ENCODE assay signal across 8 cellular contexts in the genomic region with DNA sequence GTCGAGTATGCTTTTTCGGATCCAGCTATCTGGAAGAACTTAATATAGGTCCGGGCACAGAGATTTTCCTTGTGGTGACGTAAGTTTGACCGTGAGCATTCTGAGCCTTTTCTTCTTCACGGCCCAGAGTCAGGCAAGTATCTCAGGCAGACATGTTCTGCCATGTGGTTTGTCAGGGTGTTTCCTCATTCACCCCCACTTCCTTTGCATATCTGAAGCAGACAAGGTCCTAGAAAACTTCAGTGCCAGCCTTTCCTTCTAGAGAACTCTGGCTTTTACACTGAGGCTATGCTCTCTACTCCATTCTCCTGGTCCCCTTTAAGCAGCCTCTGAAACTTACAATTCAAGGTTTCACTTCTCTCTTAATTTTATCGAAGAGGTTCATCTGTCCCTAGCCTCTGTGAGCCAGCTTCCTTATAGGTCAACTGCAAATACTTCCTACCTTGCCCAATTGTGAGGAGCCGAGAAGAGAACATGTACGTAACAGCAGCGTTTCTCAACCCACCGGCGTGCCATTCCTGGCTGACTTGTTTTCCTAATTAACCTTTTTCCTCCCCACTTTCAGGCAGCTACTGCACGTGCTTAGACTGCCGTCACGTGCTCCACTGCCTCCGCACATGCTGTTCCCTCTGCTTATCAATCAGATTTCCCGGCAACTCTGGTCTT. TPM values are rescaled to one million over a fixed set of nuclear protein-coding genes. Genes with fewer than 3 reads are reported as not detected.
DNase-seq lines count a peak whose midpoint lies in the region; ATAC-seq and TF ChIP-seq lines count a peak whose summit lies in the region.

No MANE protein-coding gene starts in this region.

- TF ChIP-seq POLR2A in sigmoid colon (IDR thresholded peaks at IDR 0.05) = no peak

- H3K27me3 Mint-ChIP-seq in activated naive CD4-positive, alpha-beta T cell treated with anti-CD3 and anti-CD28 coated beads, Interleukin-2, amount 10 ng/mL, durations not matched to agents 7 days and 5 days = no peaks in the 10 kb centered on the region
- H3K27me3 Mint-ChIP-seq in endothelial cell (ENCODE audit: unreplicated experiment) = no peaks in the 10 kb centered on the region

- H3K4me1 ChIP-seq in thymus (ENCODE audit: control insufficient read depth, insufficient read depth, low read length) = no peaks in the 10 kb centered on the region
- no peaks in the 10 kb centered on the region for H3K4me1 ChIP-seq in sigmoid colon

- CTCF ChIA-PET in activated naive CD4-positive, alpha-beta T cell treated with anti-CD3 and anti-CD28 coated beads, Interleukin-2, amount 10 ng/mL, durations not matched to agents 7 days and 5 days (lab: Charles Lee) = interaction anchor here (0.7 to 0.8 kb wide), 2 partner anchors 41 to 50 kb away, joined by 3 read pairs; no protein-coding TSS in a partner anchor

- peak; percentile 45 for DNase-seq in activated naive CD4-positive, alpha-beta T cell treated with anti-CD3 and anti-CD28 coated beads, Interleukin-2, amount 10 ng/mL, durations not matched to agents 7 days and 5 days
- DNase-seq in activated naive CD4-positive, alpha-beta T cell treated with Interleukin-2 at 50 U/mL for 16 hours = no peak
- peak; percentile 7 for DNase-seq in UCSD-AML1 (lab: John Stamatoyannopoulos, UW; ENCODE audit: unreplicated experiment)
- DNase-seq in nucleus accumbens (lab: John Stamatoyannopoulos, UW) = no peak
- DNase-seq in sigmoid colon = no peak
- DNase-seq in endothelial cell (ENCODE audit: low spot score) = no peak

- peak overlapping the region; percentile 67 for H3K4me3 Mint-ChIP-seq in activated naive CD4-positive, alpha-beta T cell treated with anti-CD3 and anti-CD28 coated beads, Interleukin-2, amount 10 ng/mL, durations not matched to agents 7 days and 5 days
- no peak overlapping the region for H3K4me3 Mint-ChIP-seq in endothelial cell (ENCODE audit: unreplicated experiment)

- H3K9me3 ChIP-seq in thymus (ENCODE audit: control insufficient read depth) (no peaks in the 10 kb centered on the region), sigmoid colon (no peaks in the 10 kb centered on the region)

- 66% methylated on average over 17 of the region's 17 CpGs for WGBS in thymus
- 70 to 93% methylated on average over 17 of the region's 17 CpGs for WGBS in sigmoid colon, 2 donors

- H3K27ac ChIP-seq in thymus (ENCODE audit: low read depth) (peak overlapping the region; percentile 69), sigmoid colon (no peak overlapping the region)

- H3K4me1 Mint-ChIP-seq in activated naive CD4-positive, alpha-beta T cell treated with anti-CD3 and anti-CD28 coated beads, Interleukin-2, amount 10 ng/mL, durations not matched to agents 7 days and 5 days = peaks cover 24% of the 10 kb centered on the region
- peaks cover 9% of the 10 kb centered on the region for H3K4me1 Mint-ChIP-seq in endothelial cell (ENCODE audit: unreplicated experiment)

- H3K27me3 ChIP-seq in thymus (ENCODE audit: control insufficient read depth, insufficient read depth) = no peaks in the 10 kb centered on the region
- H3K27me3 ChIP-seq in sigmoid colon = no peaks in the 10 kb centered on the region

- H3K36me3 Mint-ChIP-seq in activated naive CD4-positive, alpha-beta T cell treated with anti-CD3 and anti-CD28 coated beads, Interleukin-2, amount 10 ng/mL, durations not matched to agents 7 days and 5 days = peaks cover 71% of the 10 kb centered on the region
- H3K36me3 Mint-ChIP-seq in endothelial cell (ENCODE audit: low read depth, unreplicated experiment) = peaks cover 14% of the 10 kb centered on the region

- intact Hi-C loops in sigmoid colon (cut with DNase I) = no loop called here

- H3K36me3 ChIP-seq in thymus (ENCODE audit: control insufficient read depth, insufficient read depth) (peaks cover 40% of the 10 kb centered on the region), sigmoid colon (peaks cover 8 to 46% (median 18%) of the 10 kb centered on the region in 4 donors)

- TF ChIP-seq CTCF in sigmoid colon (IDR thresholded peaks at IDR 0.05) = no peak
- no peak for TF ChIP-seq CTCF in endothelial cell (IDR thresholded peaks at IDR 0.05; ENCODE audit: unreplicated experiment)

- no peak overlapping the region for H3K4me3 ChIP-seq in thymus (ENCODE audit: low read length)
- no peak overlapping the region for H3K4me3 ChIP-seq in sigmoid colon

- ATAC-seq in HG03064 (IDR thresholded peaks at IDR 0.05; ENCODE audit: low read depth, unreplicated experiment) = peak; percentile 93

- peaks cover 6% of the 10 kb centered on the region for H3K9me3 Mint-ChIP-seq in activated naive CD4-positive, alpha-beta T cell treated with anti-CD3 and anti-CD28 coated beads, Interleukin-2, amount 10 ng/mL, durations not matched to agents 7 days and 5 days
- H3K9me3 Mint-ChIP-seq in endothelial cell (ENCODE audit: unreplicated experiment) = no peaks in the 10 kb centered on the region

- H3K27ac Mint-ChIP-seq in activated naive CD4-positive, alpha-beta T cell treated with anti-CD3 and anti-CD28 coated beads, Interleukin-2, amount 10 ng/mL, durations not matched to agents 7 days and 5 days = peak overlapping the region; percentile 98
- no peak overlapping the region for H3K27ac Mint-ChIP-seq in endothelial cell (ENCODE audit: unreplicated experiment)

- TF ChIP-seq EP300 in sigmoid colon (IDR thresholded peaks at IDR 0.05) = no peak

RNA-seq across cellular contexts. Expression of gene CDCA7L, which starts 47.3 kb away (rescaled TPM):
- polyA plus RNA-seq in thymus = 31.4 TPM
- 10 to 100 TPM; 19.4 to 55.9 (median 29.1) TPM for total RNA-seq in sigmoid colon
- polyA plus RNA-seq in sigmoid colon = 10 to 100 TPM; 12.3 to 30.6 (median 23.2) TPM
- total RNA-seq in endothelial cell (ENCODE audit: unreplicated experiment) = 40.7 TPM

Comparison
In these comparisons a context has a peak if more than half of its experiments do, and no peak if none do; other contexts are left out.
1. DNase-seq: peak in activated naive CD4-positive, alpha-beta T cell treated with anti-CD3 and anti-CD28 coated beads, Interleukin-2, amount 10 ng/mL, durations not matched to agents 7 days and 5 days (single experiment) and UCSD-AML1 (single experiment); none in activated naive CD4-positive, alpha-beta T cell treated with Interleukin-2 at 50 U/mL for 16 hours (single experiment), nucleus accumbens (0 of 56), sigmoid colon (single experiment) and endothelial cell (single experiment).